In the genomic region with DNA sequence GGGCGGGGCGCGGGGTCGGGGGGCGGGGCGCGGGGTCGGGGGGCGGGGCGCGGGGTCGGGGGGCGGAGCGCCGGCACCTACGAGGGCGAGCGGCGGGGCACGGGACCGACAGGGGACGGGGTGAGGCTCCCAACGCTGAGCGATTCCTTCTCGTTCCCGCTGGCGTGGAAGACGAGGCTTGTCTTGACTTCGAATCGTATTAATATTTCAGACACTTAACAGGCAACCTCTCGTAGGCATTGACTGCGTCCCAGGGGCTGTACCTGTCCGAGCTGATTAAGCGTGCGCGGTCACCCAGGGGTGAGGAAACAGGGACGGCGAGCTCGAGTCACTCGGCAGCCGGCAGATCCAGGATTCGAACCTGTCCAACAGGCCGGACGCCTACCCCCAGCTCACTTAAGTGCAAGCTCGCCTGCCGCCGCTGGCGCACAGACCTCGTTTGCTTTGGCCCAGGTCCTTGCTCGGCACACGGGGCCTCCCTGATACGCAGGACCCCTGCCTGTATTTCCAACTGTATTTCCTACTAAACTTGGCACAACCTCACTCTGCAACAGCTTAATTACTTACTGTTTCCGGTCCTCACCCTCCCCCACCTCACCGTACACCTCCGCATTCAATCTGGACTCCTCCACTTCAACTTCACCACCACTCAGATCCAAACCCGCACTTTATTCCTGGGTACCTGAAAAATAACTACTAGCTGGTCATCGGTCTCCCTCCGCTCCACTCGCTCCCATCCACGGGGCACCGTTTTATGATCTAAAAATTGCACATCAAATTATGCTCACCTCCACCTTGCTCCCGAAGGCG, we compare ENCODE assay signal across 9 cellular contexts. TPM values are rescaled to one million over a fixed set of nuclear protein-coding genes. Genes with fewer than 3 reads are reported as not detected.
DNase-seq lines count a peak whose midpoint lies in the region; ATAC-seq and TF ChIP-seq lines count a peak whose summit lies in the region.
"Had no signal": no experiment of that assay in that cellular context is flagged by ENCODE, and none has a peak within 500 bp of the region (broad histone marks: within the 10 kb centered on the region; RNA-seq: fewer than 3 reads in every experiment).

No MANE protein-coding gene starts in this region.

- H3K4me2 ChIP-seq in fibroblast of lung (ENCODE audit: extremely low read depth, insufficient read depth, low read length) = peak overlapping the region; percentile 99

- peak overlapping the region; percentile 78 to 91 (median 86) for H3K4me3 ChIP-seq in fibroblast of lung (replicated peaks in 1 of 4; ENCODE audit: control extremely low read depth in 1 of 4, insufficient read depth in 1 of 4, low read depth in 3 of 4, low read length in 4 of 4)

- peak; percentile 41 for ATAC-seq in HG02642 (IDR thresholded peaks at IDR 0.05; ENCODE audit: poor library complexity, unreplicated experiment)

- no peak for TF ChIP-seq CTCF in fibroblast of lung (conservative IDR thresholded peaks at IDR 0.05 in 1 of 2, IDR thresholded peaks at IDR 0.05 in 1 of 2; ENCODE audit: low read depth in 1 of 2, low read length in 2 of 2)
- TF ChIP-seq CTCF in nephron (IDR thresholded peaks at IDR 0.05; ENCODE audit: unreplicated experiment in 3 of 3) = no peak

- peak overlapping the region; percentile 73 to 97 (median 87) for H3K27ac Mint-ChIP-seq in nephron

- no peaks in the 10 kb centered on the region for H3K27me3 Mint-ChIP-seq in nephron (ENCODE audit: low read depth)

- peak overlapping the region; percentile 65 for H3K9ac ChIP-seq in fibroblast of lung (ENCODE audit: insufficient read depth, low read length)

- no peaks in the 10 kb centered on the region for H4K20me1 ChIP-seq in fibroblast of lung (ENCODE audit: control insufficient read depth, extremely low read depth, insufficient read depth, low read length)

- no peaks in the 10 kb centered on the region for H3K36me3 ChIP-seq in fibroblast of lung (ENCODE audit: control insufficient read depth, insufficient read depth, low read length)

- peaks cover 7% of the 10 kb centered on the region for H3K4me1 ChIP-seq in fibroblast of lung (ENCODE audit: control insufficient read depth, extremely low read depth, insufficient read depth, low read length)

- no peaks in the 10 kb centered on the region for H3K9me3 Mint-ChIP-seq in nephron

- H3K4me3 Mint-ChIP-seq in nephron = peak overlapping the region; percentile 81 to 91 (median 86)

- H3K9me3 ChIP-seq in fibroblast of lung (ENCODE audit: control insufficient read depth, insufficient read depth, low read depth, low read length) = no peaks in the 10 kb centered on the region

- no peaks in the 10 kb centered on the region for H3K27me3 ChIP-seq in fibroblast of lung (ENCODE audit: control insufficient read depth, insufficient read depth, low read length)

- H2AFZ ChIP-seq in fibroblast of lung (ENCODE audit: low read length) = peak overlapping the region; percentile 100

- peaks cover 40% of the 10 kb centered on the region for H3K4me1 Mint-ChIP-seq in nephron

- peaks cover 15% of the 10 kb centered on the region for H3K36me3 Mint-ChIP-seq in nephron (ENCODE audit: low read depth)

- peaks cover 30% of the 10 kb centered on the region for H3K79me2 ChIP-seq in fibroblast of lung (ENCODE audit: control insufficient read depth, insufficient read depth, low read length)

- DNase-seq in SIG-M5 treated with dmso at 0.1 percent for 504 hours (lab: John Stamatoyannopoulos, UW; ENCODE audit: unreplicated experiment) (peak; percentile 68), SIG-M5 (lab: John Stamatoyannopoulos, UW) (no peak), NCI-H1105 (lab: John Stamatoyannopoulos, UW) (peak; percentile 84), fibroblast of lung (ENCODE audit: low read depth in 2 of 2) (peak in 1 of 2 donors; percentile 34), T1000 (lab: John Stamatoyannopoulos, UW) (no peak)
- DNase-seq in activated CD4-positive, alpha-beta T cell treated with anti-CD3 and anti-CD28 coated beads, Interleukin-2, amount 50 U/mL, for 48 hours = peak; percentile 58 to 61

- H3K27ac ChIP-seq in fibroblast of lung (ENCODE audit: insufficient read depth, low read length) = peak overlapping the region; percentile 64

RNA-seq across cellular contexts. Expression of a gene that starts 0.7 kb away (rescaled TPM):
- 16.4 and 17.8 TPM in 2 replicates for total RNA-seq in fibroblast of lung
- polyA plus RNA-seq in fibroblast of lung = 5.9 and 6.2 TPM in 2 replicates
- polyA plus RNA-seq in fibroblast of lung (2012) = 6.3 and 7.1 TPM in 2 replicates
- polyA minus RNA-seq in fibroblast of lung (ENCODE audit: low replicate concordance) = 25.5 and 39.1 TPM in 2 replicates

RNA-seq across cellular contexts. Expression of a gene that starts 41.2 kb away (rescaled TPM):
- not detected in 2 replicates for total RNA-seq in fibroblast of lung
- not detected in 2 replicates for polyA plus RNA-seq in fibroblast of lung
- polyA plus RNA-seq in fibroblast of lung (2012) = not detected in 2 replicates
- polyA minus RNA-seq in fibroblast of lung (ENCODE audit: low replicate concordance) = not detected in 2 replicates
- total RNA-seq: myocyte had no signal

RNA-seq across cellular contexts. Expression of a gene that starts 47.6 kb away (rescaled TPM):
- under 0.01 TPM in 2 replicates for total RNA-seq in fibroblast of lung
- polyA plus RNA-seq in fibroblast of lung = not detected in 2 replicates
- polyA plus RNA-seq in fibroblast of lung (2012) = 0.06 TPM in 1 of 2 replicates, not detected in the other
- polyA minus RNA-seq in fibroblast of lung (ENCODE audit: low replicate concordance) = not detected in 2 replicates
- total RNA-seq: myocyte had no signal

Comparison
In these comparisons a context has a peak if more than half of its experiments do, and no peak if none do; other contexts are left out.
1. DNase-seq: peak in SIG-M5 treated with dmso at 0.1 percent for 504 hours (single experiment), NCI-H1105 (single experiment) and activated CD4-positive, alpha-beta T cell treated with anti-CD3 and anti-CD28 coated beads, Interleukin-2, amount 50 U/mL, for 48 hours (2 of 2); none in SIG-M5 (single experiment) and T1000 (single experiment).